9 cellular contexts compared by ENCODE assay signal in genomic region chr16:67198238-67198734, GRCh38. TPM values are rescaled to one million over a fixed set of nuclear protein-coding genes. Genes with fewer than 3 reads are reported as not detected.
DNase-seq lines count a peak whose midpoint lies in the region; ATAC-seq, FAIRE-seq and TF ChIP-seq lines count a peak whose summit lies in the region.
"Had no signal": no experiment of that assay in that cellular context is flagged by ENCODE, and none has a peak within 500 bp of the region (broad histone marks: within the 10 kb centered on the region; RNA-seq: fewer than 3 reads in every experiment).

No MANE protein-coding gene starts in this region.

- no peak overlapping the region for H3K4ac ChIP-seq in IMR-90 (ENCODE audit: low read depth, low read length)

- peak; percentile 50 for TF ChIP-seq RAD21 in IMR-90 (IDR thresholded peaks at IDR 0.05; ENCODE audit: low read length)

- H3K27ac ChIP-seq in IMR-90 (ENCODE audit: insufficient read depth, low read length), result no peak overlapping the region
- H3K27ac ChIP-seq in heart right ventricle, result no peak overlapping the region

- no peak overlapping the region for H3K9ac ChIP-seq in IMR-90 (ENCODE audit: low read depth, low read length)

- no peak overlapping the region for H3K4me2 ChIP-seq in IMR-90 (ENCODE audit: low read depth, low read length)

- POLR2A ChIA-PET in IMR-90 (lab: Charles Lee; ENCODE audit: unreplicated experiment), result interaction anchor here (0.9 kb wide), 1 partner anchor 28 kb away, joined by 5 read pairs; the partner anchor contains the start of gene TMEM208
- POLR2A ChIA-PET in activated CD8-positive, alpha-beta T cell treated with anti-CD3 and anti-CD28 coated beads for 36 hours (lab: Charles Lee), result interaction anchor here (0.6 to 1.8 kb wide), 9 partner anchors 8 to 252 kb away, joined by 3 to 8 read pairs (median 3); partner anchors contain the start of genes HSD11B2 and TMEM208

- no peak for TF ChIP-seq POLR2A in IMR-90 (IDR thresholded peaks at IDR 0.05; ENCODE audit: low read depth, low read length)

- no peak overlapping the region for H2BK20ac ChIP-seq in IMR-90 (ENCODE audit: low read depth, low read length)

- no peaks in the 10 kb centered on the region for H3K9me3 Mint-ChIP-seq in activated CD8-positive, alpha-beta T cell treated with anti-CD3 and anti-CD28 coated beads for 36 hours
- H3K9me3 Mint-ChIP-seq: T-helper 1 cell treated with Interleukin-12 subunit alpha and Interleukin-12 subunit beta and Interleukin-4 antibody, amounts not matched to agents 30 μg/mL and 1 μg/mL, for 36 hours had no signal

- H3K4me1 ChIP-seq in IMR-90 (ENCODE audit: control insufficient read depth, insufficient read depth, low read length) (peaks cover 2% of the 10 kb centered on the region; the same call in 1 of the 2 replicates), heart right ventricle (peaks cover 4 to 45% (median 19%) of the 10 kb centered on the region in 9 donors)

- H3K9me3 ChIP-seq in IMR-90 (ENCODE audit: control insufficient read depth, insufficient read depth, low read length) (no peaks in the 10 kb centered on the region), heart right ventricle (no peaks in the 10 kb centered on the region)

- TSS peak; percentile 77 for BruUV-seq in IMR-90 (replicated peaks; lab: Mats Ljungman, UMichigan)

- H3K27me3 Mint-ChIP-seq in activated CD8-positive, alpha-beta T cell treated with anti-CD3 and anti-CD28 coated beads for 36 hours, result no peaks in the 10 kb centered on the region

- no peak overlapping the region for H4K8ac ChIP-seq in IMR-90 (ENCODE audit: low read depth in 2 of 2, low read length in 2 of 2)

- peaks cover 69% of the 10 kb centered on the region for H3K36me3 ChIP-seq in IMR-90 (ENCODE audit: control insufficient read depth, insufficient read depth, low read length)
- peaks cover 3 to 97% (median 49%) of the 10 kb centered on the region in 9 donors for H3K36me3 ChIP-seq in heart right ventricle

- no peak overlapping the region for H3K27ac Mint-ChIP-seq in activated CD8-positive, alpha-beta T cell treated with anti-CD3 and anti-CD28 coated beads for 36 hours
- H3K27ac Mint-ChIP-seq: T-helper 1 cell treated with Interleukin-12 subunit alpha and Interleukin-12 subunit beta and Interleukin-4 antibody, amounts not matched to agents 30 μg/mL and 1 μg/mL, for 36 hours had no signal

- no peak overlapping the region for H3K14ac ChIP-seq in IMR-90 (replicated peaks; ENCODE audit: low read depth, low read length)

- no peak overlapping the region for H4K5ac ChIP-seq in IMR-90 (ENCODE audit: low read depth, low read length)

- H3K56ac ChIP-seq in IMR-90 (ENCODE audit: extremely low read depth, insufficient read depth, low read length), result no peak overlapping the region

- TF ChIP-seq CTCF in D721Med (IDR thresholded peaks at IDR 0.05; ENCODE audit: insufficient read depth, missing control alignments), result peak; percentile 52
- peak; percentile 77 for TF ChIP-seq CTCF in IMR-90 (conservative IDR thresholded peaks at IDR 0.05; ENCODE audit: low read depth, low read length)
- peak; percentile 68 for TF ChIP-seq CTCF in activated CD8-positive, alpha-beta T cell treated with anti-CD3 and anti-CD28 coated beads for 36 hours (IDR thresholded peaks at IDR 0.05)
- peak; percentile 17 to 75 (median 61) for TF ChIP-seq CTCF in heart right ventricle (IDR thresholded peaks at IDR 0.05)

- H3K18ac ChIP-seq in IMR-90 (ENCODE audit: low read depth, low read length), result no peak overlapping the region

- dilution Hi-C loops in IMR-90 (cut with HindIII; ENCODE audit: low sequenced_read_pairs, unreplicated experiment), result no loop called here

- H2AK5ac ChIP-seq in IMR-90 (ENCODE audit: low read depth, low read length), result no peak overlapping the region

- H3K4me3 ChIP-seq in IMR-90 (ENCODE audit: insufficient read depth, low read depth, low read length) (no peak overlapping the region), heart right ventricle (no peak overlapping the region)

- intact Hi-C loops in IMR-90 (cut with micrococcal nuclease), result no loop called here
- intact Hi-C loops in activated CD8-positive, alpha-beta T cell treated with anti-CD3 and anti-CD28 coated beads for 36 hours (cut with micrococcal nuclease), result no loop called here
- intact Hi-C loops in heart right ventricle (cut with DNase I), result no loop called here
- intact Hi-C loops in sciatic nerve (cut with DNase I), result no loop called here

- WGBS in IMR-90 (ENCODE audit: extremely low coverage in 2 of 2, insufficient read length in 1 of 2), 2 experiments, result 77% methylated on average over 4 of the region's 12 CpGs; no CpG with 5 or more reads in 1 of the 2 experiments
- WGBS in heart right ventricle, 2 donors, result 61% methylated on average over 12 of the region's 12 CpGs

- DNase-seq in D721Med (ENCODE audit: insufficient read length, low spot score) (no peak), IMR-90 (peak; percentile 29), heart right ventricle (no peak), sciatic nerve (ENCODE audit: low spot score) (no peak), NCI-H1930 (lab: John Stamatoyannopoulos, UW) (no peak), NCI-H774 (lab: John Stamatoyannopoulos, UW) (no peak)
- peak; percentile 42 for DNase-seq in activated CD8-positive, alpha-beta T cell treated with anti-CD3 and anti-CD28 coated beads for 36 hours

- ATAC-seq in IMR-90 (ENCODE audit: low read depth) (peak; percentile 64), heart right ventricle (peak; percentile 24 to 60 (median 44)), sciatic nerve (peak; percentile 58), GM21515 (IDR thresholded peaks at IDR 0.05; ENCODE audit: unreplicated experiment) (no peak)
- ATAC-seq in activated CD8-positive, alpha-beta T cell treated with anti-CD3 and anti-CD28 coated beads for 36 hours, result peak; percentile 67

- H4K20me1 ChIP-seq in IMR-90 (ENCODE audit: insufficient read depth, low read length), result peaks cover 21% of the 10 kb centered on the region

- H2BK120ac ChIP-seq in IMR-90 (ENCODE audit: low read depth, low read length), result no peak overlapping the region

- H3K36me3 Mint-ChIP-seq in activated CD8-positive, alpha-beta T cell treated with anti-CD3 and anti-CD28 coated beads for 36 hours (ENCODE audit: low read depth), result peaks cover 60% of the 10 kb centered on the region

- peaks cover 33% of the 10 kb centered on the region for H3K4me1 Mint-ChIP-seq in activated CD8-positive, alpha-beta T cell treated with anti-CD3 and anti-CD28 coated beads for 36 hours (ENCODE audit: low read depth)

- H3K79me1 ChIP-seq in IMR-90 (ENCODE audit: low read depth in 1 of 2, low read length in 2 of 2), result peaks cover 16 to 36% of the 10 kb centered on the region in 2 experiments

- in situ Hi-C loops in IMR-90 (cut with MboI; ENCODE audit: low sequenced_read_pairs), result no loop called here

- peak overlapping the region; percentile 70 for H2AK9ac ChIP-seq in IMR-90 (replicated peaks; ENCODE audit: low read depth, low read length, poor library complexity)

- H4K91ac ChIP-seq in IMR-90 (ENCODE audit: insufficient read depth, low read depth, low read length), result no peak overlapping the region

- no peaks in the 10 kb centered on the region for H3K27me3 ChIP-seq in IMR-90 (ENCODE audit: control insufficient read depth, insufficient read depth, low read length)
- H3K27me3 ChIP-seq in heart right ventricle, result no peaks in the 10 kb centered on the region

- no peak overlapping the region for H3K23ac ChIP-seq in IMR-90 (ENCODE audit: low read depth, low read length)

- CTCF ChIA-PET in IMR-90 (lab: Yijun Ruan, JAX), result interaction anchor here (1.1 kb wide), 1 partner anchor 13 kb away, joined by 3 read pairs; no protein-coding TSS in a partner anchor
- CTCF ChIA-PET in activated CD8-positive, alpha-beta T cell treated with anti-CD3 and anti-CD28 coated beads for 36 hours (lab: Charles Lee), result interaction anchor here (0.6 to 2.4 kb wide), 17 partner anchors 9 to 245 kb away, joined by 3 to 15 read pairs (median 4); partner anchors contain the start of genes FHOD1, TMEM208 and TRADD

- H3K4me3 Mint-ChIP-seq in activated CD8-positive, alpha-beta T cell treated with anti-CD3 and anti-CD28 coated beads for 36 hours, result no peak overlapping the region
- H3K4me3 Mint-ChIP-seq: T-helper 1 cell treated with Interleukin-12 subunit alpha and Interleukin-12 subunit beta and Interleukin-4 antibody, amounts not matched to agents 30 μg/mL and 1 μg/mL, for 36 hours had no signal

- FAIRE-seq in D721Med (lab: Jason Lieb, UNC), result no peak

- no peak overlapping the region for H2AFZ ChIP-seq in IMR-90 (replicated peaks; ENCODE audit: low read length, poor library complexity)

- H2BK15ac ChIP-seq in IMR-90 (ENCODE audit: low read depth, low read length), result no peak overlapping the region

- peaks cover 4% of the 10 kb centered on the region; the same call in 1 of the 2 replicates for H3K9me1 ChIP-seq in IMR-90 (ENCODE audit: insufficient read depth, low read length)

- no peak overlapping the region for H2BK5ac ChIP-seq in IMR-90 (ENCODE audit: low read depth, low read length, poor library complexity, severe bottlenecking)

RNA-seq across cellular contexts. Expression of gene ELMO3, which starts 0.6 kb away (rescaled TPM):
- total RNA-seq in IMR-90 (2012; rRNA removed), result 0.28 and 0.36 TPM in 2 replicates
- 1.6 and 1.9 TPM in 2 replicates for polyA plus RNA-seq in IMR-90 (2012; rRNA removed)
- polyA plus RNA-seq in IMR-90 (2012; cell fraction: cytosol; rRNA removed), result 0.70 and 0.78 TPM in 2 replicates
- polyA plus RNA-seq in IMR-90 (2012; cell fraction: nucleus; rRNA removed; ENCODE audit: low replicate concordance), result 7.2 and 21.3 TPM in 2 replicates
- 1 to 10 TPM; 5.0 to 5.6 TPM for total RNA-seq in activated CD8-positive, alpha-beta T cell treated with anti-CD3 and anti-CD28 coated beads for 36 hours
- 1 to 10 TPM in 1 of 10 donors, under 1 TPM in 9; 0.19 to 1.1 (median 0.42) TPM for total RNA-seq in heart right ventricle
- 1 to 10 TPM; 1.3 to 1.9 TPM for polyA plus RNA-seq in heart right ventricle
- total RNA-seq in sciatic nerve, result 2.0 TPM

RNA-seq across cellular contexts. Expression of gene E2F4, which starts 6.3 kb away (rescaled TPM):
- 57.5 and 63.4 TPM in 2 replicates for total RNA-seq in IMR-90 (2012; rRNA removed)
- 103 and 106 TPM in 2 replicates for polyA plus RNA-seq in IMR-90 (2012; rRNA removed)
- 82.1 and 82.4 TPM in 2 replicates for polyA plus RNA-seq in IMR-90 (2012; cell fraction: cytosol; rRNA removed)
- polyA plus RNA-seq in IMR-90 (2012; cell fraction: nucleus; rRNA removed; ENCODE audit: low replicate concordance), result 415 and 587 TPM in 2 replicates
- 100 to 1,000 TPM; 104 to 105 TPM for total RNA-seq in activated CD8-positive, alpha-beta T cell treated with anti-CD3 and anti-CD28 coated beads for 36 hours
- total RNA-seq in heart right ventricle, result 10 to 100 TPM; 21.9 to 45.6 (median 28.6) TPM
- polyA plus RNA-seq in heart right ventricle, result 10 to 100 TPM; 33.4 to 38.4 TPM
- total RNA-seq in sciatic nerve, result 45.0 TPM

RNA-seq across cellular contexts. Expression of gene EXOC3L1, which starts 8.3 kb away (rescaled TPM):
- total RNA-seq in IMR-90 (2012; rRNA removed) (not detected in 2 replicates), heart right ventricle (1 to 10 TPM; 1.8 to 4.8 (median 3.0) TPM), sciatic nerve (1.3 TPM)
- polyA plus RNA-seq in IMR-90 (2012; rRNA removed) (0.09 TPM in 1 of 2 replicates, not detected in the other), heart right ventricle (1 to 10 TPM; 7.7 to 8.8 TPM)
- 0.09 and 0.17 TPM in 2 replicates for polyA plus RNA-seq in IMR-90 (2012; cell fraction: cytosol; rRNA removed)
- polyA plus RNA-seq in IMR-90 (2012; cell fraction: nucleus; rRNA removed; ENCODE audit: low replicate concordance), result 0.36 and 1.0 TPM in 2 replicates
- total RNA-seq in activated CD8-positive, alpha-beta T cell treated with anti-CD3 and anti-CD28 coated beads for 36 hours, result under 1 TPM in 1 of 2 experiments, not detected in 1; 0.23 TPM

RNA-seq across cellular contexts. Expression of gene MATCAP1, which starts 14.5 kb away (rescaled TPM):
- total RNA-seq in IMR-90 (2012; rRNA removed), result 7.5 and 8.2 TPM in 2 replicates
- polyA plus RNA-seq in IMR-90 (2012; rRNA removed), result 43.9 and 47.3 TPM in 2 replicates
- 15.4 and 29.8 TPM in 2 replicates for polyA plus RNA-seq in IMR-90 (2012; cell fraction: cytosol; rRNA removed)
- 309 and 661 TPM in 2 replicates for polyA plus RNA-seq in IMR-90 (2012; cell fraction: nucleus; rRNA removed; ENCODE audit: low replicate concordance)
- total RNA-seq in activated CD8-positive, alpha-beta T cell treated with anti-CD3 and anti-CD28 coated beads for 36 hours, result 10 to 100 TPM; 49.5 to 49.9 TPM
- 10 to 100 TPM in 9 of 10 donors, 1 to 10 TPM in 1; 8.0 to 15.2 (median 12.1) TPM for total RNA-seq in heart right ventricle
- 10 to 100 TPM; 13.0 to 30.9 TPM for polyA plus RNA-seq in heart right ventricle
- 25.7 TPM for total RNA-seq in sciatic nerve

RNA-seq across cellular contexts. Expression of gene NOL3, which starts 27.9 kb away (rescaled TPM):
- total RNA-seq in IMR-90 (2012; rRNA removed), result 5.0 and 6.1 TPM in 2 replicates
- 16.9 and 17.2 TPM in 2 replicates for polyA plus RNA-seq in IMR-90 (2012; rRNA removed)
- polyA plus RNA-seq in IMR-90 (2012; cell fraction: cytosol; rRNA removed), result 17.3 and 24.9 TPM in 2 replicates
- 60.1 and 82.3 TPM in 2 replicates for polyA plus RNA-seq in IMR-90 (2012; cell fraction: nucleus; rRNA removed; ENCODE audit: low replicate concordance)
- total RNA-seq in activated CD8-positive, alpha-beta T cell treated with anti-CD3 and anti-CD28 coated beads for 36 hours, result 10 to 100 TPM; 24.5 to 25.3 TPM
- 10 to 100 TPM; 71.8 to 92.2 (median 79.9) TPM for total RNA-seq in heart right ventricle
- 100 to 1,000 TPM; 115 to 132 TPM for polyA plus RNA-seq in heart right ventricle
- total RNA-seq in sciatic nerve, result 37.9 TPM

Comparison
In these comparisons a context has a peak if more than half of its experiments do, and no peak if none do; other contexts are left out.
1. DNase-seq: peak in IMR-90 (single experiment) and activated CD8-positive, alpha-beta T cell treated with anti-CD3 and anti-CD28 coated beads for 36 hours (single experiment); none in D721Med (single experiment), heart right ventricle (0 of 2), sciatic nerve (single experiment), NCI-H1930 (0 of 2) and NCI-H774 (single experiment).
2. Peak in every context shown above with its lines, with median percentiles within 50 percentile points of each other: CTCF ChIP-seq.